In the genomic region with DNA sequence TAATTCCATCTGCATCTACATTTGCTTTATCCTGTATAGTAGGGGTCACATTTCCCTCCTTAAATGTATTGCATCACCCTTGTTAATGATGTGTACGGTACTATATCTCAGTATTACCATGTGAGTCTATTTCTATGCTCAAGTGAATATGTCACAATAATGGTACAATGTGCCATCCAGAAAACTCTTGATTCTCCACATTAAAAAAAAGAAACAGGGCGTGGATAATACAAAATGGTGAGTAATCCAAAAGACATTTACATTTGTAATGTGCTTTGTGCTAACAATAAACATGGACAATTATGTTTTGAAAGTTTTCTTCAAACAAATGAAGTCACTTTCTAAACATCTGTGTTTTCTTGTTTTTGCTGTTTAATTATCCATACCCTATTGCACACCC, we compare ENCODE assay signal across 19 cellular contexts. TPM values are rescaled to one million over a fixed set of nuclear protein-coding genes. Genes with fewer than 3 reads are reported as not detected.
DNase-seq lines count a peak whose midpoint lies in the region; ATAC-seq lines count a peak whose summit lies in the region.
"Had no signal": no experiment of that assay in that cellular context is flagged by ENCODE, and none has a peak within 500 bp of the region (broad histone marks: within the 10 kb centered on the region; RNA-seq: fewer than 3 reads in every experiment).

No MANE protein-coding gene starts in this region.

- ATAC-seq in HG02623 (IDR thresholded peaks at IDR 0.05; ENCODE audit: unreplicated experiment) = no peak
- ATAC-seq: esophagus mucosa; Panc1; stimulated activated naive CD8-positive, alpha-beta T cell treated with anti-CD3 and anti-CD28 coated beads, Interleukin-15, Interleukin-2, amounts not matched to agents 100 U/mL and 50 U/mL, for 24 hours had no signal

- DNase-seq in GM03348 (ENCODE audit: low spot score) (peak; percentile 45), NCI-H69 (lab: John Stamatoyannopoulos, UW) (peak; percentile 45), dedifferentiated amniotic fluid mesenchymal stem cell (ENCODE audit: extremely low spot score) (peak; percentile 79), renal cortical epithelial cell (ENCODE audit: low read depth) (peak; percentile 2), NCI-H510A treated with DMSO at 0.1 percent for 48 hours (lab: John Stamatoyannopoulos, UW) (no peak), NAMALWA (ENCODE audit: low spot score) (no peak)
- DNase-seq: activated CD4-positive, alpha-beta memory T cell treated with anti-CD3 and anti-CD28 coated beads for 36 hours; activated naive CD4-positive, alpha-beta T cell treated with anti-CD3 and anti-CD28 coated beads, Interleukin-2, amount 10 ng/mL, durations not matched to agents 7 days and 5 days; activated T-cell treated with anti-CD3 and anti-CD28 coated beads, Interleukin-2, amount 50 U/mL, for 1 hour; CD4-positive, alpha-beta T cell; dorsolateral prefrontal cortex; midbrain; MV-4-11; NCI-H2081 treated with DMSO at 0.1 percent for 48 hours; NCI-H526 treated with DMSO at 0.1 percent for 48 hours; stimulated activated naive CD8-positive, alpha-beta T cell treated with anti-CD3 and anti-CD28 coated beads, Interleukin-15, Interleukin-2, amounts not matched to agents 100 U/mL and 50 U/mL, for 24 hours had no signal

RNA-seq across cellular contexts. Expression of a gene that starts 56.6 kb away (rescaled TPM):
- not detected in 2 replicates for total RNA-seq in renal cortical epithelial cell
- total RNA-seq: CD4-positive, alpha-beta T cell had no signal

Comparison
In these comparisons a context has a peak if more than half of its experiments do, and no peak if none do; other contexts are left out.
1. DNase-seq: peak in GM03348 (single experiment), NCI-H69 (single experiment), dedifferentiated amniotic fluid mesenchymal stem cell (single experiment) and renal cortical epithelial cell (single experiment); none in NCI-H510A treated with DMSO at 0.1 percent for 48 hours (single experiment) and NAMALWA (single experiment).